ENCODE assay signal across 11 cellular contexts in the genomic region with DNA sequence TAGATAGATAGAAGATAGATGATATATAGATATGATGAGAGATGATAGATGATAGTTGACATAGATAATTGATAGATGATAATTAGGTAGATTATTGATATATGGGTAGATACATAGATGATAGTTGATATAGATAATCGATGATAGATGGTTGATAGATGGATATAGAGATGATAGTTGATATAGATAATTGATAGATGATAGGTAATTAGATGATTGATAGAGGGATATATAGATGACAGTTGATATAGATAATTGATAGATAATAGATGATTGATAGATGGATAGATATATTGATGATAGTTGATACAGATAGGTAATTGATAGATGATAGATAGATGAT.
DNase-seq lines count a peak whose midpoint lies in the region; ATAC-seq and TF ChIP-seq lines count a peak whose summit lies in the region.
"Had no signal": no experiment of that assay in that cellular context is flagged by ENCODE, and none has a peak within 500 bp of the region (broad histone marks: within the 10 kb centered on the region; RNA-seq: fewer than 3 reads in every experiment).

No MANE protein-coding gene starts in this region.

- no peaks in the 10 kb centered on the region for H4K20me1 ChIP-seq in neural cell (ENCODE audit: insufficient read depth)

- intact Hi-C loops in Right ventricle myocardium inferior (cut with DNase I): loop anchor here (5.0 to 10.0 kb wide), 2 partner anchors 109 to 286 kb away; no protein-coding TSS in a partner anchor

- H3K4me2 ChIP-seq in neural cell (ENCODE audit: low read length): no peak overlapping the region

- peaks cover 2% of the 10 kb centered on the region; the same call in 1 of the 2 replicates for H3K27me3 Mint-ChIP-seq in HFFc6 (ENCODE audit: insufficient read depth)

- H3K4me3 Mint-ChIP-seq in HFFc6: no peak overlapping the region
- H3K4me3 Mint-ChIP-seq: CD4-positive, alpha-beta memory T cell had no signal

- H3K9me3 Mint-ChIP-seq in HFFc6: no peaks in the 10 kb centered on the region

- TF ChIP-seq CTCF in C4-2B (conservative IDR thresholded peaks at IDR 0.05) (peak; percentile 52), HFFc6 (IDR thresholded peaks at IDR 0.05) (peak; percentile 24; the same call in 1 of the 2 replicates), RWPE2 (IDR thresholded peaks at IDR 0.05; ENCODE audit: poor library complexity, severe bottlenecking) (peak; percentile 50), neural cell (IDR thresholded peaks at IDR 0.05; ENCODE audit: poor library complexity, severe bottlenecking) (no peak)

- peaks cover 2% of the 10 kb centered on the region for H3K4me1 ChIP-seq in RWPE2 (ENCODE audit: insufficient read depth, poor library complexity, severe bottlenecking)
- H3K4me1 ChIP-seq: HAP-1 had no signal

- no peak overlapping the region for H3K9ac ChIP-seq in neural cell (ENCODE audit: low read length)

- H3K79me2 ChIP-seq in neural cell (replicated peaks; ENCODE audit: insufficient read depth, low read length): no peaks in the 10 kb centered on the region

- H3K4me3 ChIP-seq in RWPE2 (ENCODE audit: severe bottlenecking) (no peak overlapping the region), neural cell (ENCODE audit: low read length) (no peak overlapping the region)
- H3K4me3 ChIP-seq: HAP-1 had no signal

- no peak overlapping the region for H3K27ac Mint-ChIP-seq in HFFc6
- H3K27ac Mint-ChIP-seq: CD4-positive, alpha-beta memory T cell had no signal

- H3K27ac ChIP-seq in C4-2B (no peak overlapping the region), RWPE2 (ENCODE audit: poor library complexity, severe bottlenecking) (no peak overlapping the region), neural cell (ENCODE audit: low read length) (no peak overlapping the region)

- DNase-seq in HFFc6 (no peak), RWPE2 (ENCODE audit: low spot score) (no peak), activated gamma-delta T cell treated with Interleukin-2 at 50 U/mL for 16 hours (no peak), Right ventricle myocardium inferior (ENCODE audit: missing footprints) (no peak), GOT3 (lab: John Stamatoyannopoulos, UW) (no peak)
- DNase-seq: CD4-positive, alpha-beta memory T cell; DND-41; NCI-H774 had no signal

- TF ChIP-seq EP300 in neural cell (conservative IDR thresholded peaks at IDR 0.05; ENCODE audit: poor library complexity, severe bottlenecking): no peak

- no peak for ATAC-seq in RWPE2 (ENCODE audit: low read depth)
- ATAC-seq in Right ventricle myocardium inferior: no peak

- no peaks in the 10 kb centered on the region for H3K27me3 ChIP-seq in RWPE2 (ENCODE audit: insufficient read depth, poor library complexity, severe bottlenecking)
- no peaks in the 10 kb centered on the region for H3K27me3 ChIP-seq in neural cell (ENCODE audit: insufficient read depth, low read depth, low read length)

- no peaks in the 10 kb centered on the region for H3K9me3 ChIP-seq in RWPE2 (ENCODE audit: severe bottlenecking)
- H3K9me3 ChIP-seq in neural cell (ENCODE audit: low read length): no peaks in the 10 kb centered on the region
- H3K9me3 ChIP-seq: HAP-1 had no signal

- H3K4me1 Mint-ChIP-seq in HFFc6 (ENCODE audit: low read depth): no peaks in the 10 kb centered on the region

- H2AFZ ChIP-seq in neural cell (ENCODE audit: low read depth, low read length): no peak overlapping the region

- TF ChIP-seq RAD21 in neural cell (conservative IDR thresholded peaks at IDR 0.05): peak; percentile 18

- no peaks in the 10 kb centered on the region for H3K36me3 ChIP-seq in RWPE2 (ENCODE audit: low read depth)
- H3K36me3 ChIP-seq in neural cell (ENCODE audit: insufficient read depth, low read length): no peaks in the 10 kb centered on the region
- H3K36me3 ChIP-seq: HAP-1 had no signal

- no peaks in the 10 kb centered on the region for H3K36me3 Mint-ChIP-seq in HFFc6 (ENCODE audit: low read depth)
- H3K36me3 Mint-ChIP-seq: CD4-positive, alpha-beta memory T cell had no signal

- H3F3A ChIP-seq in neural cell (ENCODE audit: insufficient read depth, low read length, poor library complexity, severe bottlenecking): no peaks in the 10 kb centered on the region

- no peaks in the 10 kb centered on the region for H3K9me2 ChIP-seq in neural cell (ENCODE audit: insufficient read depth, low read length)

TF ChIP-seq in neural cell, 6 proteins besides CTCF, POLR2A, EP300 and RAD21:
- TF ChIP-seq SMC3 (conservative IDR thresholded peaks at IDR 0.05; ENCODE audit: poor library complexity): peak; percentile 12
- TF ChIP-seq MXI1 (conservative IDR thresholded peaks at IDR 0.05; ENCODE audit: poor library complexity, severe bottlenecking): no peak
